In genomic region chr1:26283226-26283853, GRCh38 we compare ENCODE assay signal across 11 cellular contexts. TPM values are rescaled to one million over a fixed set of nuclear protein-coding genes. Genes with fewer than 3 reads are reported as not detected.
DNase-seq lines count a peak whose midpoint lies in the region; ATAC-seq, FAIRE-seq and TF ChIP-seq lines count a peak whose summit lies in the region.
"Had no signal": no experiment of that assay in that cellular context is flagged by ENCODE, and none has a peak within 500 bp of the region (broad histone marks: within the 10 kb centered on the region; RNA-seq: fewer than 3 reads in every experiment).

No MANE protein-coding gene starts in this region.

- H3K27ac ChIP-seq in 22Rv1 (peak overlapping the region; percentile 20), HEK293 (ENCODE audit: extremely low read depth, low read depth, low read length) (no peak overlapping the region)

- POLR2A ChIA-PET in HEK293 (lab: Yijun Ruan, JAX): no interaction called here
- POLR2A ChIA-PET in naive thymus-derived CD8-positive, alpha-beta T cell (lab: Charles Lee): interaction anchor here (0.6 to 30.4 kb wide), 5 partner anchors 6 to 847 kb away, joined by 4 to 2161 read pairs (median 24); partner anchors contain the start of genes CD52, DHDDS and UBXN11

- DNase-seq in adipocyte (ENCODE audit: low read depth): no peak
- no peak for DNase-seq in naive thymus-derived CD8-positive, alpha-beta T cell
- no peak for DNase-seq in D721Med (ENCODE audit: insufficient read length, low spot score)
- DNase-seq in stimulated activated naive CD4-positive, alpha-beta T cell (lab: John Stamatoyannopoulos, UW): no peak
- DNase-seq in NCI-H748 (lab: John Stamatoyannopoulos, UW; ENCODE audit: unreplicated experiment): no peak
- DNase-seq in nucleus accumbens (lab: John Stamatoyannopoulos, UW): no peak
- DNase-seq: COR-L47, dorsolateral prefrontal cortex, NCI-H1105 treated with DMSO at 0.1 percent for 48 hours had no signal

- H3K4me3 Mint-ChIP-seq in naive thymus-derived CD8-positive, alpha-beta T cell: peak overlapping the region; percentile 40 to 95 (median 90)

- FAIRE-seq in D721Med (lab: Jason Lieb, UNC): no peak

- H3K4me1 Mint-ChIP-seq in naive thymus-derived CD8-positive, alpha-beta T cell: peaks cover 51 to 94% (median 89%) of the 10 kb centered on the region in 4 donors

- H3K9me3 ChIP-seq in HEK293 (ENCODE audit: control insufficient read depth, insufficient read depth, low read depth, low read length) (no peaks in the 10 kb centered on the region), adipocyte (ENCODE audit: control insufficient read depth, low read length) (no peaks in the 10 kb centered on the region)

- H3K9ac ChIP-seq in adipocyte (ENCODE audit: low read length): peak overlapping the region; percentile 75

- CTCF ChIA-PET in HEK293 (lab: Yijun Ruan, JAX): interaction anchor here (0.6 to 10.2 kb wide), 6 partner anchors 8 to 247 kb away, joined by 3 to 203 read pairs (median 20); partner anchors contain the start of genes CD52 and UBXN11

- no peaks in the 10 kb centered on the region for H3K27me3 Mint-ChIP-seq in naive thymus-derived CD8-positive, alpha-beta T cell

- H3K36me3 ChIP-seq in HEK293 (ENCODE audit: control insufficient read depth in 2 of 2, insufficient read depth in 1 of 2, low read length in 2 of 2) (peaks cover 0 to 32% of the 10 kb centered on the region in 2 experiments; a peak in 1 of 3 replicates), adipocyte (ENCODE audit: control insufficient read depth, insufficient read depth, low read length, severe bottlenecking) (peaks cover 4% of the 10 kb centered on the region)

- no peak for ATAC-seq in naive thymus-derived CD8-positive, alpha-beta T cell

- H3K4me3 ChIP-seq in HEK293 (ENCODE audit: low read depth, low read length) (no peak overlapping the region), adipocyte (ENCODE audit: low read length) (no peak overlapping the region)
- H3K4me3 ChIP-seq: dorsolateral prefrontal cortex had no signal

- TF ChIP-seq CTCF in 22Rv1 (IDR thresholded peaks at IDR 0.05) (no peak), HEK293 (tag by site-specific recombination; IDR thresholded peaks at IDR 0.05) (no peak), D721Med (IDR thresholded peaks at IDR 0.05; ENCODE audit: insufficient read depth, missing control alignments) (no peak)

- H3K27ac Mint-ChIP-seq in naive thymus-derived CD8-positive, alpha-beta T cell: peak overlapping the region; percentile 96 to 100 (median 98)

- 0 out of 2 replicates have a peak, but pooled peaks cover 3% of the 10 kb centered on the region for H3K4me1 ChIP-seq in HEK293 (ENCODE audit: control insufficient read depth, insufficient read depth, low read length)
- H3K4me1 ChIP-seq in adipocyte (ENCODE audit: control insufficient read depth, insufficient read depth, low read length): peaks cover 79% of the 10 kb centered on the region

- peaks cover 0 to 22% (median 8%) of the 10 kb centered on the region in 3 donors for H3K36me3 Mint-ChIP-seq in naive thymus-derived CD8-positive, alpha-beta T cell

- H3K9me3 Mint-ChIP-seq in naive thymus-derived CD8-positive, alpha-beta T cell: no peaks in the 10 kb centered on the region

- no peaks in the 10 kb centered on the region for H3K27me3 ChIP-seq in adipocyte (replicated peaks; ENCODE audit: control insufficient read depth, insufficient read depth, low read length)
- H3K27me3 ChIP-seq: dorsolateral prefrontal cortex had no signal

TF ChIP-seq in HEK293, 187 proteins besides CTCF, POLR2A, EP300 and RAD21:
- no peak for TF ChIP-seq SCRT1 (tag by site-specific recombination; IDR thresholded peaks at IDR 0.05; ENCODE audit: borderline replicate concordance)
- TF ChIP-seq ZNF600 (tag by site-specific recombination; IDR thresholded peaks at IDR 0.05): peak; percentile 55; the same call in 1 of the 2 replicates
- no peak for TF ChIP-seq ZNF664 (tag by site-specific recombination; IDR thresholded peaks at IDR 0.05)
- peak; percentile 96 for TF ChIP-seq ZFHX2 (tag by site-specific recombination; conservative IDR thresholded peaks at IDR 0.05)
- peak; percentile 98 for TF ChIP-seq EGR2 (tag by site-specific recombination; IDR thresholded peaks at IDR 0.05; ENCODE audit: low read depth)
TF ChIP-seq in HEK293: peak in this region for 3.

RNA-seq across cellular contexts. Expression of gene SH3BGRL3, which starts 3.5 kb away (rescaled TPM):
- 100 to 1,000 TPM; 250 to 255 TPM for total RNA-seq in naive thymus-derived CD8-positive, alpha-beta T cell
- polyA plus RNA-seq in naive thymus-derived CD8-positive, alpha-beta T cell: 100 to 1,000 TPM; 805 to 925 (median 916) TPM

RNA-seq across cellular contexts. Expression of gene UBXN11, which starts 23.1 kb away (rescaled TPM):
- total RNA-seq in naive thymus-derived CD8-positive, alpha-beta T cell: 100 to 1,000 TPM; 121 to 129 TPM
- polyA plus RNA-seq in naive thymus-derived CD8-positive, alpha-beta T cell: 10 to 100 TPM in 2 of 3 donors, 1 to 10 TPM in 1; 9.1 to 14.7 (median 12.4) TPM

RNA-seq across cellular contexts. Expression of gene CD52, which starts 34.4 kb away (rescaled TPM):
- 100 to 1,000 TPM; 772 to 847 TPM for total RNA-seq in naive thymus-derived CD8-positive, alpha-beta T cell
- polyA plus RNA-seq in naive thymus-derived CD8-positive, alpha-beta T cell: 1,000 to 10,000 TPM; 6,330 to 6,863 (median 6,804) TPM

RNA-seq across cellular contexts. Expression of gene CEP85, which starts 49.3 kb away (rescaled TPM):
- 10 to 100 TPM; 18.8 to 21.9 TPM for total RNA-seq in naive thymus-derived CD8-positive, alpha-beta T cell
- 1 to 10 TPM; 3.9 to 9.8 (median 5.1) TPM for polyA plus RNA-seq in naive thymus-derived CD8-positive, alpha-beta T cell
